ENCODE assay signal across 8 cellular contexts in the genomic region with DNA sequence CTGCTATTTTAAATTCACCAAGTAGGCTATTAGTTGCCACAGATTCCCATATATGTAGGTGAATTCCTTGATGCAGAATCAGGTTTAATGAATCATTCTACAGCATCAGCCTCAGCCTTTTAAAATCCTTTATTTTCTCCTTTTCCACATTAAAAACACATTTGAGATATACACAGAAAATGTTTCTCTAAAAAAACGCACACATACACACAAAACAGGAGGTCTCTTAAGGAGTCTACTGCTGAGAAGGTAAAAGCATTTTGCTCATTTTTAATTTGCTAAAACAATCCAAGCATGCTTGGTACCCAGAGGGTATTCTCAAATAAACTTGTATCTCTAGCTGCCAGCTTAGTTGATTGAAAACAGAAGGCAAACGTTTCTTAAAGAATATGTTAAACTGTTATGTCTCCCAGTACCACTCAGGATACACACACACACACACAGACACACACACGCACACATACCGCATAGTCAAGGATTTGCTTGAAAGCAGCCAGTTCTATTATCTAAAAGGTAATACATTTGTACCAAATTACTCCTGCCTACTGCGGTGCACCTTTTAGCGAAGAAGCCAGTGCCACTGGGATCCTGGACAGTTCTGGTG.
DNase-seq lines count a peak whose midpoint lies in the region; ATAC-seq and TF ChIP-seq lines count a peak whose summit lies in the region.

No MANE protein-coding gene starts in this region.

- no peak overlapping the region for H3K23ac ChIP-seq in H9 (ENCODE audit: insufficient read length, low read depth, low read length)

- H3K79me2 ChIP-seq in H9 (ENCODE audit: insufficient read depth, low read length) = no peaks in the 10 kb centered on the region

- H3K9ac ChIP-seq in H9 (ENCODE audit: extremely low read depth, insufficient read length, low read length) = no peak overlapping the region

- H3K27me3 Mint-ChIP-seq in H9 (ENCODE audit: low read depth) = peaks cover 58% of the 10 kb centered on the region
- H3K27me3 Mint-ChIP-seq in activated T-helper 1 cell treated with anti-CD3 and anti-CD28 coated beads, Interleukin-12 subunit alpha, Interleukin-12 subunit beta, Interleukin-2, Interleukin-4 antibody, amounts not matched to agents 30 ng/mL and 10 ng/mL and 1 ng/mL, durations not matched to agents 14 hours and 24 hours and 36 hours (ENCODE audit: insufficient read depth) = peaks cover 76% of the 10 kb centered on the region

- H2BK12ac ChIP-seq in H9 (ENCODE audit: insufficient read length, low read depth, low read length) = no peak overlapping the region

- H2BK5ac ChIP-seq in H9 (ENCODE audit: insufficient read length, low read length) = no peak overlapping the region

- H4K91ac ChIP-seq in H9 (ENCODE audit: insufficient read length, low read depth, low read length) = no peak overlapping the region

- H3K4me2 ChIP-seq in H9 (ENCODE audit: insufficient read depth, insufficient read length, low read length) = peak overlapping the region; percentile 82

- H2BK15ac ChIP-seq in H9 (ENCODE audit: low read depth, low read length) = no peak overlapping the region

- no peak overlapping the region for H3T11ph ChIP-seq in H9 (ENCODE audit: low read length)

- H2BK20ac ChIP-seq in H9 (ENCODE audit: low read depth, low read length, poor library complexity, severe bottlenecking) = no peak overlapping the region

- no peak overlapping the region for H2AFZ ChIP-seq in H9 (ENCODE audit: low read length)

- H4K5ac ChIP-seq in H9 (ENCODE audit: insufficient read length, low read depth, low read length) = no peak overlapping the region

- H3K4me1 ChIP-seq in H9 (ENCODE audit: insufficient read depth, low read length) (peaks cover 3% of the 10 kb centered on the region; the same call in 1 of the 2 replicates), right atrium auricular region (peaks cover 0 to 19% of the 10 kb centered on the region in 2 donors)

- intact Hi-C loops in activated T-helper 1 cell treated with anti-CD3 and anti-CD28 coated beads, Interleukin-12 subunit alpha, Interleukin-12 subunit beta, Interleukin-2, Interleukin-4 antibody, amounts not matched to agents 30 ng/mL and 10 ng/mL and 1 ng/mL, durations not matched to agents 14 hours and 24 hours and 36 hours (cut with micrococcal nuclease) = loop anchor here (2.0 kb wide), 1 partner anchor 106 kb away; the partner anchor contains the start of gene KCTD1
- intact Hi-C loops in sciatic nerve (cut with DNase I) = no loop called here

- H2AK5ac ChIP-seq in H9 (ENCODE audit: insufficient read length, low read length) = no peak overlapping the region

- peak overlapping the region; percentile 75 to 84 for H3K4me3 Mint-ChIP-seq in H9
- peak overlapping the region; percentile 41 for H3K4me3 Mint-ChIP-seq in activated T-helper 1 cell treated with anti-CD3 and anti-CD28 coated beads, Interleukin-12 subunit alpha, Interleukin-12 subunit beta, Interleukin-2, Interleukin-4 antibody, amounts not matched to agents 30 ng/mL and 10 ng/mL and 1 ng/mL, durations not matched to agents 14 hours and 24 hours and 36 hours

- no CpG with 5 or more reads among the region's 6 CpGs for WGBS in H9 (ENCODE audit: extremely low coverage, insufficient read length, low lambda C conversion rate)

- peak overlapping the region; percentile 58 to 78 for H3K4me3 ChIP-seq in right atrium auricular region

- DNase-seq in H9 (no peak), right atrium auricular region (ENCODE audit: low spot score) (no peak), sciatic nerve (ENCODE audit: low spot score) (no peak), retina (no peak), NCI-H2196 (lab: John Stamatoyannopoulos, UW; ENCODE audit: unreplicated experiment) (no peak)
- DNase-seq in activated T-helper 1 cell treated with anti-CD3 and anti-CD28 coated beads, Interleukin-12 subunit alpha, Interleukin-12 subunit beta, Interleukin-2, Interleukin-4 antibody, amounts not matched to agents 30 ng/mL and 10 ng/mL and 1 ng/mL, durations not matched to agents 14 hours and 24 hours and 36 hours (ENCODE audit: low spot score) = no peak
- DNase-seq in activated naive CD4-positive, alpha-beta T cell (lab: John Stamatoyannopoulos, UW) = no peak

- no peak overlapping the region for H3K56ac ChIP-seq in H9 (ENCODE audit: insufficient read length, low read depth, low read length)

- H4K8ac ChIP-seq in H9 (replicated peaks; ENCODE audit: insufficient read length, low read depth, low read length) = no peak overlapping the region

- peak overlapping the region in 1 of 3 experiments; percentile 50; a peak in 1 of 7 replicates for H3K27ac Mint-ChIP-seq in H9
- H3K27ac Mint-ChIP-seq in activated T-helper 1 cell treated with anti-CD3 and anti-CD28 coated beads, Interleukin-12 subunit alpha, Interleukin-12 subunit beta, Interleukin-2, Interleukin-4 antibody, amounts not matched to agents 30 ng/mL and 10 ng/mL and 1 ng/mL, durations not matched to agents 14 hours and 24 hours and 36 hours = no peak overlapping the region

- H2BK120ac ChIP-seq in H9 (ENCODE audit: low read depth, low read length, poor library complexity, severe bottlenecking) = no peak overlapping the region

- no peaks in the 10 kb centered on the region for H3K9me3 ChIP-seq in H9 (ENCODE audit: control insufficient read depth, low read depth, low read length)
- no peaks in the 10 kb centered on the region for H3K9me3 ChIP-seq in right atrium auricular region

- H3K27me3 ChIP-seq in H9 (ENCODE audit: insufficient read depth, low read length) = peaks cover 7% of the 10 kb centered on the region
- no peaks in the 10 kb centered on the region for H3K27me3 ChIP-seq in right atrium auricular region

- H4K20me1 ChIP-seq in H9 (ENCODE audit: control insufficient read depth, insufficient read depth, insufficient read length) = no peaks in the 10 kb centered on the region

- H3K79me1 ChIP-seq in H9 (ENCODE audit: insufficient read depth, low read depth, low read length, poor library complexity, severe bottlenecking) = no peaks in the 10 kb centered on the region

- peaks cover 14% of the 10 kb centered on the region for H3K23me2 ChIP-seq in H9 (ENCODE audit: insufficient read length, low read depth, low read length, poor library complexity, severe bottlenecking)

- H3K4ac ChIP-seq in H9 (ENCODE audit: low read depth, low read length) = no peak overlapping the region

- H3K36me3 ChIP-seq in right atrium auricular region = no peaks in the 10 kb centered on the region

- H3K4me1 Mint-ChIP-seq in H9 = peaks cover 60 to 64% of the 10 kb centered on the region in 2 experiments
- peaks cover 18% of the 10 kb centered on the region for H3K4me1 Mint-ChIP-seq in activated T-helper 1 cell treated with anti-CD3 and anti-CD28 coated beads, Interleukin-12 subunit alpha, Interleukin-12 subunit beta, Interleukin-2, Interleukin-4 antibody, amounts not matched to agents 30 ng/mL and 10 ng/mL and 1 ng/mL, durations not matched to agents 14 hours and 24 hours and 36 hours (ENCODE audit: low read depth)

- no peak overlapping the region for H3K18ac ChIP-seq in H9 (ENCODE audit: insufficient read length, low read depth, low read length)

- H3K36me3 Mint-ChIP-seq in H9 (ENCODE audit: insufficient read depth in 1 of 3, low read depth in 3 of 3) = no peaks in the 10 kb centered on the region
- peaks cover 1% of the 10 kb centered on the region for H3K36me3 Mint-ChIP-seq in activated T-helper 1 cell treated with anti-CD3 and anti-CD28 coated beads, Interleukin-12 subunit alpha, Interleukin-12 subunit beta, Interleukin-2, Interleukin-4 antibody, amounts not matched to agents 30 ng/mL and 10 ng/mL and 1 ng/mL, durations not matched to agents 14 hours and 24 hours and 36 hours (ENCODE audit: low read depth)

- no peaks in the 10 kb centered on the region; a peak in 1 of 5 replicates for H3K9me3 Mint-ChIP-seq in H9
- H3K9me3 Mint-ChIP-seq in activated T-helper 1 cell treated with anti-CD3 and anti-CD28 coated beads, Interleukin-12 subunit alpha, Interleukin-12 subunit beta, Interleukin-2, Interleukin-4 antibody, amounts not matched to agents 30 ng/mL and 10 ng/mL and 1 ng/mL, durations not matched to agents 14 hours and 24 hours and 36 hours = no peaks in the 10 kb centered on the region

- ATAC-seq in sciatic nerve (peak; percentile 27), HG03095 (IDR thresholded peaks at IDR 0.05; ENCODE audit: unreplicated experiment) (no peak)

- no peak overlapping the region for H3K14ac ChIP-seq in H9 (ENCODE audit: insufficient read depth, low read length)

- TF ChIP-seq CTCF in H9 (conservative IDR thresholded peaks at IDR 0.05) (no peak), right atrium auricular region (IDR thresholded peaks at IDR 0.05) (no peak)

- H3K27ac ChIP-seq in H9 (ENCODE audit: insufficient read length, low read depth, low read length) = no peak overlapping the region
- H3K27ac ChIP-seq in right atrium auricular region = peak overlapping the region; percentile 87 to 93
